Comparison of ENCODE assay signal across 22 cellular contexts in the genomic region with DNA sequence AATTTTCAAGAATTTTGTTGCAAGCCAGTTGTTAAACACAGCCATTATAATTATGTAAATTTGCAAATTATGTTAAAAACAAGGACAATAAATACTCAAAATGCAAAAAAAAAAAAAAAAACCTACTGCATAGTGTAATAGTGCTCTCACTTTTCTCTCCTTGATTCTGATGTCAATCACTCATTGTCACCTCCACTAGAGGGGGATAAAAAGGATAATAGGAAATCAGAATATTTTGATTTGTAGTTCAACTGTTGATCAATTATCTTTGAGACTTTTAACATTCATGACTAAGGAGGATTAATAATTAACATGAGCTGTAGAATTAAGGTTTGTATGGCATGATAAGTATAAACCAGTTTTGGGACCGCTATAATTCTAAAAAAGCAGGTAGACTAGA. TPM values are rescaled to one million over a fixed set of nuclear protein-coding genes. Genes with fewer than 3 reads are reported as not detected.
DNase-seq lines count a peak whose midpoint lies in the region; ATAC-seq, FAIRE-seq and TF ChIP-seq lines count a peak whose summit lies in the region.
"Had no signal": no experiment of that assay in that cellular context is flagged by ENCODE, and none has a peak within 500 bp of the region (broad histone marks: within the 10 kb centered on the region; RNA-seq: fewer than 3 reads in every experiment).

No MANE protein-coding gene starts in this region.

- no peaks in the 10 kb centered on the region for H3K27me3 ChIP-seq in DND-41 (ENCODE audit: insufficient read depth, low read length, poor library complexity)
- H3K27me3 ChIP-seq in K562 (ENCODE audit: control insufficient read depth in 2 of 2, insufficient read depth in 2 of 2, low read length in 2 of 2): peaks cover 0 to 2% of the 10 kb centered on the region in 2 experiments; a peak in 1 of 5 replicates
- no peaks in the 10 kb centered on the region for H3K27me3 ChIP-seq in neural progenitor cell

- H3K4me3 ChIP-seq in DND-41 (ENCODE audit: low read depth in 1 of 2, low read length in 2 of 2) (no peak overlapping the region), K562 (no peak overlapping the region), neural progenitor cell (no peak overlapping the region)

- H3K4me3 Mint-ChIP-seq in HFFc6 (no peak overlapping the region), neural progenitor cell (no peak overlapping the region)

- H3K9me3 ChIP-seq in DND-41 (ENCODE audit: insufficient read depth, low read length, severe bottlenecking): no peaks in the 10 kb centered on the region
- no peaks in the 10 kb centered on the region for H3K9me3 ChIP-seq in K562 (replicated peaks; ENCODE audit: control insufficient read depth, insufficient read depth, low read depth, low read length)
- H3K9me3 ChIP-seq in neural progenitor cell (ENCODE audit: low read depth): no peaks in the 10 kb centered on the region
- H3K9me3 ChIP-seq: SK-N-SH had no signal

- no peaks in the 10 kb centered on the region for H4K20me1 ChIP-seq in DND-41 (ENCODE audit: insufficient read depth, low read length)
- no peaks in the 10 kb centered on the region for H4K20me1 ChIP-seq in K562 (replicated peaks; ENCODE audit: control insufficient read depth, insufficient read depth, low read length)
- no peaks in the 10 kb centered on the region for H4K20me1 ChIP-seq in neural progenitor cell (ENCODE audit: low read depth)

- TF ChIP-seq EP300 in K562 (IDR thresholded peaks at IDR 0.05; ENCODE audit: low read length): no peak

- TF ChIP-seq RAD21 in K562 (CRISPR knock-in tag; conservative IDR thresholded peaks at IDR 0.05 in 1 of 2, IDR thresholded peaks at IDR 0.05 in 1 of 2): no peak

- peak; percentile 33; the same call in 1 of the 3 replicates for ATAC-seq in DND-41 (ENCODE audit: insufficient read depth, low read depth)
- no peak for ATAC-seq in K562
- ATAC-seq in GM21723 (IDR thresholded peaks at IDR 0.05; ENCODE audit: unreplicated experiment): no peak
- no peak for ATAC-seq in left lobe of liver

- DNase-seq in DND-41 (no peak), HFFc6 (no peak), K562 (ENCODE audit: extremely low read depth in 1 of 4, low spot score in 3 of 4) (peak in 2 of 4 experiments; percentile 11), neural progenitor cell (ENCODE audit: low spot score) (no peak), mucosa of gallbladder (ENCODE audit: low spot score) (no peak), KBM-7 (no peak), left lobe of liver (ENCODE audit: low spot score) (no peak)
- DNase-seq: ACHN, DMS79 treated with DMSO at 0.1 percent for 48 hours, Karpas-422, MM.1S, NCI-H1092, NCI-H146, NCI-H2081, NCI-H2171 treated with DMSO at 0.1 percent for 48 hours, NCI-H446, RPMI8226, SHP77 treated with DMSO at 0.1 percent for 48 hours, SK-N-SH had no signal

- WGBS in K562 (ENCODE audit: insufficient coverage, low coverage, missing lambda C conversion rate): 4% methylated on average over 1 of the region's 1 CpG

- intact Hi-C loops in K562 (cut with micrococcal nuclease): no loop called here

- no peaks in the 10 kb centered on the region for H3K27me3 Mint-ChIP-seq in HFFc6 (ENCODE audit: insufficient read depth)
- H3K27me3 Mint-ChIP-seq in neural progenitor cell (ENCODE audit: insufficient read depth, low read depth): peaks cover 2% of the 10 kb centered on the region

- H3F3A ChIP-seq in neural progenitor cell (ENCODE audit: low read depth): no peaks in the 10 kb centered on the region

- CTCF ChIA-PET in K562 (lab: Yijun Ruan, JAX; ENCODE audit: low intra/inter-chr PET ratio): no interaction called here

- no peaks in the 10 kb centered on the region for H3K9me1 ChIP-seq in K562 (ENCODE audit: control insufficient read depth, insufficient read depth, low read length)

- POLR2A ChIA-PET in K562 (lab: Yijun Ruan, JAX): no interaction called here

- H3K36me3 Mint-ChIP-seq in HFFc6 (ENCODE audit: low read depth): no peaks in the 10 kb centered on the region
- no peaks in the 10 kb centered on the region for H3K36me3 Mint-ChIP-seq in neural progenitor cell

- TF ChIP-seq CTCF in DND-41 (IDR thresholded peaks at IDR 0.05; ENCODE audit: borderline replicate concordance, extremely low read depth, low read length, poor library complexity, severe bottlenecking) (peak; percentile 46), HFFc6 (IDR thresholded peaks at IDR 0.05) (peak; percentile 33; the same call in 1 of the 2 replicates), K562 (IDR thresholded peaks at IDR 0.05 in 2 of 3, conservative IDR thresholded peaks at IDR 0.05 in 1 of 3; ENCODE audit: insufficient read depth in 2 of 3, low read depth in 1 of 3, low read length in 3 of 3) (no peak), neural progenitor cell (IDR thresholded peaks at IDR 0.05) (peak; percentile 22)

- H3K4me1 ChIP-seq in DND-41 (ENCODE audit: insufficient read depth, low read length) (peaks cover 16% of the 10 kb centered on the region; the same call in 1 of the 2 replicates), K562 (replicated peaks in 1 of 2; ENCODE audit: control insufficient read depth in 2 of 2, insufficient read depth in 2 of 2, low read length in 2 of 2) (no peaks in the 10 kb centered on the region), neural progenitor cell (no peaks in the 10 kb centered on the region)

- no peaks in the 10 kb centered on the region for H3K4me1 Mint-ChIP-seq in HFFc6 (ENCODE audit: low read depth)
- H3K4me1 Mint-ChIP-seq in neural progenitor cell: no peaks in the 10 kb centered on the region

- no TSS peak for BruUV-seq in K562 (replicated peaks; lab: Mats Ljungman, UMichigan)

- H3K36me3 ChIP-seq in DND-41 (ENCODE audit: insufficient read depth, low read length) (no peaks in the 10 kb centered on the region), K562 (ENCODE audit: control insufficient read depth, insufficient read depth, low read length) (no peaks in the 10 kb centered on the region), neural progenitor cell (no peaks in the 10 kb centered on the region)

- FAIRE-seq in K562 (lab: Jason Lieb, UNC): peak; percentile 29
- FAIRE-seq: G401.6 had no signal

- no peak overlapping the region for H3K27ac Mint-ChIP-seq in HFFc6
- H3K27ac Mint-ChIP-seq in neural progenitor cell: no peak overlapping the region

- TF ChIP-seq POLR2A in K562 (conservative IDR thresholded peaks at IDR 0.05): no peak

- H3K27ac ChIP-seq in DND-41 (ENCODE audit: low read length) (no peak overlapping the region), K562 (ENCODE audit: extremely low read depth, low read depth, low read length) (no peak overlapping the region), neural progenitor cell (no peak overlapping the region)

- in situ Hi-C loops in K562 (cut with MboI): no loop called here
- in situ Hi-C loops in KBM-7 (cut with MboI; ENCODE audit: low pct_unique_long_range_greater_than_20kb, low sequenced_read_pairs): no loop called here

- H3K9ac ChIP-seq in DND-41 (ENCODE audit: low read depth, low read length) (no peak overlapping the region), K562 (ENCODE audit: insufficient read depth in 1 of 2, low read depth in 2 of 2, low read length in 2 of 2) (no peak overlapping the region), neural progenitor cell (no peak overlapping the region)
- H3K9ac ChIP-seq: SK-N-SH had no signal

- H3K9me3 Mint-ChIP-seq in HFFc6: no peaks in the 10 kb centered on the region
- no peaks in the 10 kb centered on the region for H3K9me3 Mint-ChIP-seq in neural progenitor cell

- H3K4me2 ChIP-seq in DND-41 (ENCODE audit: insufficient read depth, low read length) (no peak overlapping the region), K562 (ENCODE audit: insufficient read depth, low read length) (no peak overlapping the region), neural progenitor cell (no peak overlapping the region)
- H3K4me2 ChIP-seq: SK-N-SH had no signal

- H3K79me2 ChIP-seq in DND-41 (ENCODE audit: insufficient read depth, low read length) (no peaks in the 10 kb centered on the region), K562 (ENCODE audit: control insufficient read depth, insufficient read depth, low read length) (no peaks in the 10 kb centered on the region), neural progenitor cell (ENCODE audit: low read depth) (no peaks in the 10 kb centered on the region)

- H2AFZ ChIP-seq in DND-41 (ENCODE audit: low read depth, low read length) (no peak overlapping the region), K562 (ENCODE audit: low read depth, low read length) (no peak overlapping the region), neural progenitor cell (replicated peaks) (peak overlapping the region; percentile 97)

TF ChIP-seq in K562, 482 proteins besides CTCF, POLR2A, EP300 and RAD21 (continues in another document):
- TF ChIP-seq ZSCAN32 (CRISPR knock-in tag; IDR thresholded peaks at IDR 0.05): no peak
- no peak for TF ChIP-seq GATAD2B (IDR thresholded peaks at IDR 0.05; ENCODE audit: borderline replicate concordance)
- TF ChIP-seq EP400 (IDR thresholded peaks at IDR 0.05): no peak

RNA-seq across cellular contexts. Expression of a gene that starts 40.2 kb away (rescaled TPM):
- 1 to 10 TPM; 3.7 to 4.8 (median 4.0) TPM for total RNA-seq in HFFc6 (2021; fragmentation: NEBNext Ultra II Directional; extraction: Animal tissue kit (Norgen Biotek cat#: 25700))
- not detected in 2 replicates for total RNA-seq in K562 (2011; cell fraction: chromatin; rRNA removed; ENCODE audit: low replicate concordance)
- total RNA-seq in K562 (2011; cell fraction: nucleolus; rRNA removed): not detected in 2 replicates
- total RNA-seq in K562 (2011; cell fraction: nucleoplasm; rRNA removed): not detected in 2 replicates
- total RNA-seq in K562 (2014; rRNA removed) (not detected in 2 replicates), K562 (2014; rRNA removed; fragmentation: Illumina TruSeq; extraction: Trizol) (not detected in 2 replicates), K562 (2015; rRNA removed; fragmentation: Illumina TruSeq; extraction: Trizol) (not detected in 2 replicates), K562 (2021) (0.38 TPM in 1 of 2 replicates, not detected in the other), neural progenitor cell (ENCODE audit: low replicate concordance) (0.50 TPM in 1 of 2 replicates, not detected in the other), mucosa of gallbladder (13.0 TPM), left lobe of liver (7.4 TPM)
- polyA plus RNA-seq in K562 (2011; rRNA removed) (not detected in 2 replicates), K562 (2014; fragmentation: Illumina TruSeq; extraction: Trizol) (not detected in 2 replicates), K562 (2014; fragmentation: Nextera tagmentation; extraction: Ambion mirVana) (not detected), K562 (2014; rRNA removed) (not detected in 2 replicates)
- not detected in 2 replicates for polyA plus RNA-seq in K562 (2011; cell fraction: cytosol; rRNA removed)
- not detected in 2 replicates for polyA plus RNA-seq in K562 (2011; cell fraction: nucleus; rRNA removed)
- polyA plus RNA-seq in K562 (2012): 0.21 TPM in 1 of 2 replicates, not detected in the other
- not detected in 2 replicates for polyA minus RNA-seq in K562 (2011; rRNA and poly(A)+ RNA removed)
- polyA minus RNA-seq in K562 (2011; cell fraction: cytosol; rRNA and poly(A)+ RNA removed): not detected in 2 replicates
- 0.13 TPM in 1 of 2 replicates, not detected in the other for polyA minus RNA-seq in K562 (2011; cell fraction: nucleus; rRNA and poly(A)+ RNA removed)
- total RNA-seq: H1 had no signal

Comparison
In these comparisons a context has a peak if more than half of its experiments do, and no peak if none do; other contexts are left out.
1. CTCF ChIP-seq: peak in DND-41 (single experiment), HFFc6 (single experiment) and neural progenitor cell (single experiment); none in K562 (0 of 3).